8 cellular contexts compared by ENCODE assay signal in genomic region chr5:141951341-141951781, GRCh38. TPM values are rescaled to one million over a fixed set of nuclear protein-coding genes. Genes with fewer than 3 reads are reported as not detected.
DNase-seq lines count a peak whose midpoint lies in the region; ATAC-seq, FAIRE-seq and TF ChIP-seq lines count a peak whose summit lies in the region.

No MANE protein-coding gene starts in this region.

- peak; percentile 90 for ATAC-seq in GM21390 (IDR thresholded peaks at IDR 0.05; ENCODE audit: unreplicated experiment)
- ATAC-seq in GM12878 = peak; percentile 92

- 7% methylated on average over 9 of the region's 9 CpGs for WGBS in GM12878 (ENCODE audit: insufficient coverage, insufficient replicate concordance, low lambda C conversion rate, missing lambda C conversion rate)
- 78% methylated on average over 8 of the region's 9 CpGs for WGBS in mammary epithelial cell (ENCODE audit: low coverage, missing lambda C conversion rate)

- no peak overlapping the region; the same call in 1 of the 2 replicates for H2AFZ ChIP-seq in GM12878 (ENCODE audit: control insufficient read depth, low read depth, low read length)
- H2AFZ ChIP-seq in mammary epithelial cell (ENCODE audit: low read depth, low read length) = no peak overlapping the region

- 0 out of 2 replicates have a peak, but pooled peaks have one; percentile 2 for TF ChIP-seq RAD21 in GM12878 (IDR thresholded peaks at IDR 0.05; ENCODE audit: insufficient read depth, low read depth, low read length)

- H3K9ac ChIP-seq in GM12878 (ENCODE audit: control insufficient read depth, insufficient read depth, low read length) (no peak overlapping the region), mammary epithelial cell (ENCODE audit: insufficient read depth, low read length) (no peak overlapping the region)

- no peaks in the 10 kb centered on the region for H3K9me2 ChIP-seq in DOHH2 (replicated peaks; ENCODE audit: control insufficient read depth, low read length)

- H3K27me3 ChIP-seq in DOHH2 (ENCODE audit: control insufficient read depth, low read length) = peaks cover 10% of the 10 kb centered on the region; the same call in 1 of the 2 replicates
- no peaks in the 10 kb centered on the region for H3K27me3 ChIP-seq in GM12878 (replicated peaks in 1 of 2; ENCODE audit: control insufficient read depth in 2 of 2, insufficient read depth in 2 of 2, low read length in 1 of 2)
- H3K27me3 ChIP-seq in mammary epithelial cell (ENCODE audit: insufficient read depth, low read length) = no peaks in the 10 kb centered on the region

- no peaks in the 10 kb centered on the region for H3K36me3 Mint-ChIP-seq in nephron progenitor cell (ENCODE audit: low read depth)

- TF ChIP-seq EP300 in GM12878 (IDR thresholded peaks at IDR 0.05; ENCODE audit: borderline replicate concordance in 1 of 2, control insufficient read depth in 1 of 2, low read depth in 2 of 2, low read length in 2 of 2) = no peak

- H3K4me1 Mint-ChIP-seq in nephron progenitor cell = peaks cover 23% of the 10 kb centered on the region

- SMC1A ChIA-PET in GM12878 (lab: Charles Lee; ENCODE audit: uncharacterized antibody, unreplicated experiment) = interaction anchor here (1.2 kb wide), 1 partner anchor 10 kb away, joined by 3 read pairs; no protein-coding TSS in a partner anchor

- H3K4me1 ChIP-seq in DOHH2 (ENCODE audit: control insufficient read depth, low read length) (0 out of 2 replicates have a peak, but pooled peaks cover 3% of the 10 kb centered on the region), GM12878 (ENCODE audit: control insufficient read depth, insufficient read depth, low read length) (no peaks in the 10 kb centered on the region), mammary epithelial cell (ENCODE audit: insufficient read depth, low read length) (no peaks in the 10 kb centered on the region)

- H3K79me2 ChIP-seq in DOHH2 (ENCODE audit: control insufficient read depth, low read length) (no peaks in the 10 kb centered on the region), GM12878 (ENCODE audit: control insufficient read depth, insufficient read depth, low read length) (no peaks in the 10 kb centered on the region), mammary epithelial cell (ENCODE audit: insufficient read depth, low read length) (no peaks in the 10 kb centered on the region)

- dilution Hi-C loops in mammary epithelial cell (cut with HindIII; ENCODE audit: low sequenced_read_pairs) = no loop called here

- no peak overlapping the region for H3K4me3 Mint-ChIP-seq in nephron progenitor cell

- H3K36me3 ChIP-seq in DOHH2 (ENCODE audit: control insufficient read depth, low read length) (no peaks in the 10 kb centered on the region), GM12878 (ENCODE audit: control insufficient read depth in 2 of 2, insufficient read depth in 2 of 2, low read length in 1 of 2) (no peaks in the 10 kb centered on the region), mammary epithelial cell (ENCODE audit: insufficient read depth, low read length) (no peaks in the 10 kb centered on the region)

- H3K27ac Mint-ChIP-seq in nephron progenitor cell = no peak overlapping the region

- peak; percentile 52 for FAIRE-seq in GM12878 (lab: Jason Lieb, UNC)

- in situ Hi-C loops in GM12878 (cut with MboI) = no loop called here
- in situ Hi-C loops in mammary epithelial cell (cut with MboI; ENCODE audit: low sequenced_read_pairs in 2 of 2) = loop anchor here in 1 of 2 donors (10.0 kb wide), 1 partner anchor 257 kb away; no protein-coding TSS in a partner anchor

- DNase-seq in NAMALWA (ENCODE audit: low spot score) = peak; percentile 68
- DNase-seq in GM12878 (ENCODE audit: low read depth, low spot score) = no peak
- peak; percentile 58 for DNase-seq in nephron progenitor cell
- DNase-seq in NCI-H2081 treated with DMSO at 0.1 percent for 48 hours (lab: John Stamatoyannopoulos, UW) = no peak
- no peak for DNase-seq in central memory CD4-positive, alpha-beta T cell
- DNase-seq in mammary epithelial cell = no peak

- intact Hi-C loops in GM12878 (cut with micrococcal nuclease; ENCODE audit: unreplicated experiment) (no loop called here), mammary epithelial cell (cut with micrococcal nuclease) (no loop called here)

- TF ChIP-seq POLR2A in GM12878 (IDR thresholded peaks at IDR 0.05; ENCODE audit: low read depth, low read length) = no peak

- no peak overlapping the region for H3K27ac ChIP-seq in DOHH2 (ENCODE audit: low read depth, low read length)
- H3K27ac ChIP-seq in GM12878 (ENCODE audit: control insufficient read depth, insufficient read depth) = no peak overlapping the region
- no peak overlapping the region for H3K27ac ChIP-seq in mammary epithelial cell (ENCODE audit: insufficient read depth, low read depth, low read length)

- H3K27me3 Mint-ChIP-seq in nephron progenitor cell (ENCODE audit: low read depth, poor library complexity) = peaks cover 12% of the 10 kb centered on the region

- CTCF ChIA-PET in GM12878 (lab: Yijun Ruan, JAX) = interaction anchor here (1.5 kb wide), 1 partner anchor 9 kb away, joined by 10 read pairs; no protein-coding TSS in a partner anchor
- CTCF ChIA-PET in mammary epithelial cell (lab: Charles Lee; ENCODE audit: low non-redundant PET) = no interaction called here

- POLR2A ChIA-PET in GM12878 (lab: Charles Lee) = no interaction called here

- TF ChIP-seq CTCF in DOHH2 (IDR thresholded peaks at IDR 0.05; ENCODE audit: low read depth, low read length, poor library complexity, severe bottlenecking) (peak; percentile 82), GM12878 (IDR thresholded peaks at IDR 0.05 in 2 of 3, conservative IDR thresholded peaks at IDR 0.05 in 1 of 3; ENCODE audit: control insufficient read depth in 2 of 3, extremely low read depth in 1 of 3, insufficient read depth in 1 of 3, low read depth in 3 of 3, low read length in 3 of 3) (peak; percentile 17 to 66 (median 61); a peak in 4 of 6 replicates), nephron progenitor cell (IDR thresholded peaks at IDR 0.05) (peak; percentile 62), mammary epithelial cell (conservative IDR thresholded peaks at IDR 0.05 in 1 of 2, IDR thresholded peaks at IDR 0.05 in 1 of 2; ENCODE audit: extremely low read depth in 1 of 2, insufficient read depth in 1 of 2, low read depth in 1 of 2, low read length in 2 of 2) (peak in 1 of 2 donors; percentile 21)

- H3K4me2 ChIP-seq in DOHH2 (ENCODE audit: low read length) (no peak overlapping the region), GM12878 (ENCODE audit: control insufficient read depth, insufficient read depth) (no peak overlapping the region), mammary epithelial cell (ENCODE audit: insufficient read depth, low read depth, low read length) (no peak overlapping the region)

- H4K20me1 ChIP-seq in DOHH2 (ENCODE audit: control insufficient read depth, insufficient read depth, low read depth, low read length) (0 out of 2 replicates have a peak, but pooled peaks cover 2% of the 10 kb centered on the region), GM12878 (ENCODE audit: control insufficient read depth, insufficient read depth) (no peaks in the 10 kb centered on the region), mammary epithelial cell (ENCODE audit: insufficient read depth, low read length) (no peaks in the 10 kb centered on the region)

- no peaks in the 10 kb centered on the region for H3F3A ChIP-seq in DOHH2 (ENCODE audit: control insufficient read depth, insufficient read depth)

- no TSS peak for BruUV-seq in GM12878 (replicated peaks; lab: Mats Ljungman, UMichigan)
- no TSS peak for BruUV-seq in mammary epithelial cell (replicated peaks; lab: Mats Ljungman, UMichigan)

- H3K9me3 ChIP-seq in DOHH2 (ENCODE audit: control insufficient read depth, insufficient read depth, low read length) = no peaks in the 10 kb centered on the region
- H3K9me3 ChIP-seq in GM12878 (replicated peaks; ENCODE audit: control insufficient read depth, insufficient read depth, low read length) = no peaks in the 10 kb centered on the region
- no peaks in the 10 kb centered on the region for H3K9me3 ChIP-seq in mammary epithelial cell (replicated peaks; ENCODE audit: insufficient read depth, low read length)

- no peak overlapping the region for H3K4me3 ChIP-seq in DOHH2 (ENCODE audit: low read length)
- H3K4me3 ChIP-seq in GM12878 = no peak overlapping the region
- H3K4me3 ChIP-seq in mammary epithelial cell (replicated peaks in 1 of 3; ENCODE audit: insufficient read depth in 1 of 3, low read depth in 2 of 3, low read length in 3 of 3) = no peak overlapping the region

- H3K9me3 Mint-ChIP-seq in nephron progenitor cell = no peaks in the 10 kb centered on the region

- RAD21 ChIA-PET in GM12878 (lab: Charles Lee; ENCODE audit: unreplicated experiment) = no interaction called here

RNA-seq across cellular contexts. Expression of gene PCDH12, which starts 6.6 kb away (rescaled TPM):
- not detected in 2 replicates for total RNA-seq in GM12878 (2013; cell fraction: nucleolus; rRNA removed)
- total RNA-seq in GM12878 (2014; rRNA removed) (0.06 TPM in 1 of 2 replicates, not detected in the other), GM12878 (2014; rRNA removed; fragmentation: Illumina TruSeq; extraction: Trizol) (not detected in 2 replicates), GM12878 (2021) (0.03 TPM in 1 of 2 replicates, not detected in the other), mammary epithelial cell (1 to 10 TPM in 1 of 2 donors, under 1 TPM in 1; 0.17 to 1.2 TPM)
- 0.16 TPM for polyA plus RNA-seq in GM12878 (2011; ENCODE audit: low read depth)
- polyA plus RNA-seq in GM12878 (2011; rRNA removed) (0.10 TPM in 1 of 2 replicates, not detected in the other), GM12878 (2014; fragmentation: Illumina TruSeq; extraction: Trizol) (not detected in 2 replicates), GM12878 (2014; fragmentation: Nextera tagmentation; extraction: Ambion mirVana) (under 1 TPM in 1 of 2 experiments, not detected in 1; 0.05 TPM), GM12878 (2014; rRNA removed) (0.01 TPM in 1 of 2 replicates, not detected in the other), GM12878 (2016; fragmentation: Nextera tagmentation; extraction: Ambion mirVana) (under 1 TPM in 1 of 2 experiments, not detected in 1; 0.14 TPM), mammary epithelial cell (0.07 TPM)
- polyA plus RNA-seq in GM12878 (2011; cell fraction: cytosol; rRNA removed) = 0.02 TPM in 1 of 2 replicates, not detected in the other
- 0.03 TPM in 1 of 2 replicates, not detected in the other for polyA plus RNA-seq in GM12878 (2011; cell fraction: nucleus; rRNA removed)
- polyA plus RNA-seq in GM12878 (2012) = 0.11 and 0.18 TPM in 2 replicates
- polyA minus RNA-seq in GM12878 (2011; rRNA and poly(A)+ RNA removed) = not detected in 2 replicates
- polyA minus RNA-seq in GM12878 (2011; cell fraction: cytosol; rRNA and poly(A)+ RNA removed) = not detected in 2 replicates
- polyA minus RNA-seq in GM12878 (2011; cell fraction: nucleus; rRNA and poly(A)+ RNA removed) = not detected in 2 replicates
- 0.10 TPM for polyA minus RNA-seq in mammary epithelial cell

RNA-seq across cellular contexts. Expression of gene RNF14, which starts 17.5 kb away (rescaled TPM):
- 34.2 and 34.7 TPM in 2 replicates for total RNA-seq in GM12878 (2013; cell fraction: nucleolus; rRNA removed)
- total RNA-seq in GM12878 (2014; rRNA removed) (19.7 and 30.8 TPM in 2 replicates), GM12878 (2014; rRNA removed; fragmentation: Illumina TruSeq; extraction: Trizol) (23.8 and 24.2 TPM in 2 replicates), GM12878 (2021) (19.7 and 26.7 TPM in 2 replicates), mammary epithelial cell (10 to 100 TPM; 60.4 to 93.7 TPM)
- polyA plus RNA-seq in GM12878 (2011; ENCODE audit: low read depth) = 16.1 TPM
- polyA plus RNA-seq in GM12878 (2011; rRNA removed) (30.6 and 39.7 TPM in 2 replicates), GM12878 (2014; fragmentation: Illumina TruSeq; extraction: Trizol) (28.6 and 35.5 TPM in 2 replicates), GM12878 (2014; fragmentation: Nextera tagmentation; extraction: Ambion mirVana) (10 to 100 TPM; 28.1 to 34.4 TPM), GM12878 (2014; rRNA removed) (13.2 and 14.1 TPM in 2 replicates), GM12878 (2016; fragmentation: Nextera tagmentation; extraction: Ambion mirVana) (10 to 100 TPM; 35.2 to 41.8 TPM), mammary epithelial cell (33.2 TPM)
- 18.9 and 21.4 TPM in 2 replicates for polyA plus RNA-seq in GM12878 (2011; cell fraction: cytosol; rRNA removed)
- 15.4 and 15.5 TPM in 2 replicates for polyA plus RNA-seq in GM12878 (2011; cell fraction: nucleus; rRNA removed)
- polyA plus RNA-seq in GM12878 (2012) = 15.4 and 19.5 TPM in 2 replicates
- 27.2 and 29.3 TPM in 2 replicates for polyA minus RNA-seq in GM12878 (2011; rRNA and poly(A)+ RNA removed)
- 8.7 and 11.3 TPM in 2 replicates for polyA minus RNA-seq in GM12878 (2011; cell fraction: cytosol; rRNA and poly(A)+ RNA removed)
- polyA minus RNA-seq in GM12878 (2011; cell fraction: nucleus; rRNA and poly(A)+ RNA removed) = 9.4 and 16.6 TPM in 2 replicates
- 145 TPM for polyA minus RNA-seq in mammary epithelial cell

RNA-seq across cellular contexts. Expression of gene DELE1, which starts 27.7 kb away (rescaled TPM):
- 148 and 153 TPM in 2 replicates for total RNA-seq in GM12878 (2013; cell fraction: nucleolus; rRNA removed)
- 58.1 and 60.3 TPM in 2 replicates for total RNA-seq in GM12878 (2014; rRNA removed)
- total RNA-seq in GM12878 (2014; rRNA removed; fragmentation: Illumina TruSeq; extraction: Trizol) = 39.0 and 42.0 TPM in 2 replicates
- 62.9 and 63.2 TPM in 2 replicates for total RNA-seq in GM12878 (2021)
- polyA plus RNA-seq in GM12878 (2011; ENCODE audit: low read depth) = 31.0 TPM
- polyA plus RNA-seq in GM12878 (2011; rRNA removed) = 46.4 and 71.4 TPM in 2 replicates
- polyA plus RNA-seq in GM12878 (2011; cell fraction: cytosol; rRNA removed) = 84.2 and 98.9 TPM in 2 replicates
- 223 and 258 TPM in 2 replicates for polyA plus RNA-seq in GM12878 (2011; cell fraction: nucleus; rRNA removed)
- 50.8 and 50.9 TPM in 2 replicates for polyA plus RNA-seq in GM12878 (2012)
- 30.2 and 53.2 TPM in 2 replicates for polyA plus RNA-seq in GM12878 (2014; fragmentation: Illumina TruSeq; extraction: Trizol)
- 10 to 100 TPM; 18.9 to 21.4 TPM for polyA plus RNA-seq in GM12878 (2014; fragmentation: Nextera tagmentation; extraction: Ambion mirVana)
- 69.4 and 71.2 TPM in 2 replicates for polyA plus RNA-seq in GM12878 (2014; rRNA removed)
- 10 to 100 TPM; 37.8 to 37.9 TPM for polyA plus RNA-seq in GM12878 (2016; fragmentation: Nextera tagmentation; extraction: Ambion mirVana)
- 48.9 and 72.9 TPM in 2 replicates for polyA minus RNA-seq in GM12878 (2011; rRNA and poly(A)+ RNA removed)
- 19.4 and 27.2 TPM in 2 replicates for polyA minus RNA-seq in GM12878 (2011; cell fraction: cytosol; rRNA and poly(A)+ RNA removed)
- 43.5 and 49.6 TPM in 2 replicates for polyA minus RNA-seq in GM12878 (2011; cell fraction: nucleus; rRNA and poly(A)+ RNA removed)
- total RNA-seq in mammary epithelial cell = 10 to 100 TPM; 39.5 to 51.4 TPM
- polyA plus RNA-seq in mammary epithelial cell = 39.8 TPM
- 37.7 TPM for polyA minus RNA-seq in mammary epithelial cell

Comparison
In these comparisons a context has a peak if more than half of its experiments do, and no peak if none do; other contexts are left out.
1. DNase-seq: peak in NAMALWA (single experiment) and nephron progenitor cell (single experiment); none in GM12878 (single experiment), NCI-H2081 treated with DMSO at 0.1 percent for 48 hours (single experiment), central memory CD4-positive, alpha-beta T cell (single experiment) and mammary epithelial cell (single experiment).